ENCODE assay signal across 10 cellular contexts in the genomic region with DNA sequence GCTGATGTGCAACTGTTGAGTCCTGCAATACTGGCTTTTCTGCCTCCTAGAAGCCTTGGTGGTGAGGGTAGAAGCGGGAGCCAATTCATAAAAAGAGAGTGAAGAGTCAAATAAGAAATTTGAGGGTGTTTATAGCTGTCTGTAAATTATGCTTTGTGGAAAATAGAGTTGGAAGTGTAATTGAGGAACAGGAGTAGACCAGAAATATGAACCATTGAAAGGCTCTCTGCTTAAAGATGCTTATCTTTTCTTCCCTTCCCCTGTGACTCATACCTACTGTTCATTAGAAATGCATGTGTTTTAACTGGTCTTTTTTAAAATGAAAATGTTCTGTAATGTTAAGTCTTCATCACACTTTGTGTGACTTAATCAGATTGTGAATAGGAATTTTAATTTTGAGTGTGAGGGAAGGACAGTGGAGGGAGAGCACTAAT.
DNase-seq lines count a peak whose midpoint lies in the region; ATAC-seq lines count a peak whose summit lies in the region.
"Had no signal": no experiment of that assay in that cellular context is flagged by ENCODE, and none has a peak within 500 bp of the region (broad histone marks: within the 10 kb centered on the region; RNA-seq: fewer than 3 reads in every experiment).

No MANE protein-coding gene starts in this region.

- H3K4me1 Mint-ChIP-seq in activated T-cell treated with anti-CD3 and anti-CD28 coated beads, Interleukin-2, amount 50 U/mL, for 4 hours (ENCODE audit: low read depth), result peaks cover 55% of the 10 kb centered on the region
- peaks cover 48 to 79% of the 10 kb centered on the region in 2 donors for H3K4me1 Mint-ChIP-seq in stimulated activated naive B cell treated with anti-CD40 and anti-IgM and Interleukin-4, amounts not matched to agents 10 μg/mL and 1 μg/mL and 100 μg/mL, for 72 hours

- H3K27me3 Mint-ChIP-seq in activated T-cell treated with anti-CD3 and anti-CD28 coated beads, Interleukin-2, amount 50 U/mL, for 4 hours (ENCODE audit: low read depth), result no peaks in the 10 kb centered on the region
- no peaks in the 10 kb centered on the region for H3K27me3 Mint-ChIP-seq in stimulated activated naive B cell treated with anti-CD40 and anti-IgM and Interleukin-4, amounts not matched to agents 10 μg/mL and 1 μg/mL and 100 μg/mL, for 72 hours

- in situ Hi-C loops in G401 (cut with HindIII; ENCODE audit: low sequenced_read_pairs), result no loop called here

- ATAC-seq in activated T-cell treated with anti-CD3 and anti-CD28 coated beads, Interleukin-2, amount 50 U/mL, for 4 hours, result peak; percentile 52 to 60
- ATAC-seq in stimulated activated naive B cell treated with anti-CD40 and anti-IgM and Interleukin-4, amounts not matched to agents 10 μg/mL and 1 μg/mL and 100 μg/mL, for 72 hours (replicated peaks), result peak in 1 of 2 donors; percentile 24
- no peak for ATAC-seq in HG03097 (IDR thresholded peaks at IDR 0.05; ENCODE audit: low FRiP score, unreplicated experiment)
- ATAC-seq in HG02763 (IDR thresholded peaks at IDR 0.05; ENCODE audit: unreplicated experiment), result no peak

- DNase-seq in activated T-cell treated with anti-CD3 and anti-CD28 coated beads, Interleukin-2, amount 50 U/mL, for 4 hours, result no peak
- DNase-seq in activated T-cell treated with anti-CD3 and anti-CD28 coated beads, Interleukin-2, amount 50 U/mL, for 1 hour, result no peak
- peak; percentile 76 for DNase-seq in RPMI7951 (ENCODE audit: low read depth)
- peak; percentile 70 for DNase-seq in dermis blood vessel endothelial cell
- DNase-seq in stimulated activated naive B cell treated with anti-CD40 and anti-IgM and Interleukin-4, amounts not matched to agents 10 μg/mL and 1 μg/mL and 100 μg/mL, for 72 hours, result no peak
- DNase-seq in G401 (ENCODE audit: low spot score), result no peak
- DNase-seq: C1 segment of cervical spinal cord; stimulated activated CD4-positive, alpha-beta T cell treated with anti-CD3 and anti-CD28 coated beads, Interleukin-1b, Interleukin-23, amount 100 ng/mL, for 48 hours had no signal

- peaks cover 38% of the 10 kb centered on the region for H3K36me3 Mint-ChIP-seq in activated T-cell treated with anti-CD3 and anti-CD28 coated beads, Interleukin-2, amount 50 U/mL, for 4 hours (ENCODE audit: insufficient read depth)
- H3K36me3 Mint-ChIP-seq in stimulated activated naive B cell treated with anti-CD40 and anti-IgM and Interleukin-4, amounts not matched to agents 10 μg/mL and 1 μg/mL and 100 μg/mL, for 72 hours, result peaks cover 50 to 61% of the 10 kb centered on the region in 2 donors

- peak overlapping the region; percentile 48 for H3K4me3 Mint-ChIP-seq in activated T-cell treated with anti-CD3 and anti-CD28 coated beads, Interleukin-2, amount 50 U/mL, for 4 hours
- peak overlapping the region; percentile 18 to 45 for H3K4me3 Mint-ChIP-seq in stimulated activated naive B cell treated with anti-CD40 and anti-IgM and Interleukin-4, amounts not matched to agents 10 μg/mL and 1 μg/mL and 100 μg/mL, for 72 hours

- peaks cover 7% of the 10 kb centered on the region for H3K9me3 Mint-ChIP-seq in activated T-cell treated with anti-CD3 and anti-CD28 coated beads, Interleukin-2, amount 50 U/mL, for 4 hours
- H3K9me3 Mint-ChIP-seq in stimulated activated naive B cell treated with anti-CD40 and anti-IgM and Interleukin-4, amounts not matched to agents 10 μg/mL and 1 μg/mL and 100 μg/mL, for 72 hours, result peaks cover 12 to 17% of the 10 kb centered on the region in 2 donors

- peak overlapping the region; percentile 95 for H3K27ac Mint-ChIP-seq in stimulated activated naive B cell treated with anti-CD40 and anti-IgM and Interleukin-4, amounts not matched to agents 10 μg/mL and 1 μg/mL and 100 μg/mL, for 72 hours

Comparison
In these comparisons a context has a peak if more than half of its experiments do, and no peak if none do; other contexts are left out.
1. ATAC-seq: peak in activated T-cell treated with anti-CD3 and anti-CD28 coated beads, Interleukin-2, amount 50 U/mL, for 4 hours (2 of 2); none in HG03097 (single experiment) and HG02763 (single experiment).
2. DNase-seq: peak in RPMI7951 (single experiment) and dermis blood vessel endothelial cell (single experiment); none in activated T-cell treated with anti-CD3 and anti-CD28 coated beads, Interleukin-2, amount 50 U/mL, for 4 hours (single experiment), activated T-cell treated with anti-CD3 and anti-CD28 coated beads, Interleukin-2, amount 50 U/mL, for 1 hour (single experiment), stimulated activated naive B cell treated with anti-CD40 and anti-IgM and Interleukin-4, amounts not matched to agents 10 μg/mL and 1 μg/mL and 100 μg/mL, for 72 hours (single experiment) and G401 (single experiment).